ENCODE assay signal across 8 cellular contexts in the genomic region with DNA sequence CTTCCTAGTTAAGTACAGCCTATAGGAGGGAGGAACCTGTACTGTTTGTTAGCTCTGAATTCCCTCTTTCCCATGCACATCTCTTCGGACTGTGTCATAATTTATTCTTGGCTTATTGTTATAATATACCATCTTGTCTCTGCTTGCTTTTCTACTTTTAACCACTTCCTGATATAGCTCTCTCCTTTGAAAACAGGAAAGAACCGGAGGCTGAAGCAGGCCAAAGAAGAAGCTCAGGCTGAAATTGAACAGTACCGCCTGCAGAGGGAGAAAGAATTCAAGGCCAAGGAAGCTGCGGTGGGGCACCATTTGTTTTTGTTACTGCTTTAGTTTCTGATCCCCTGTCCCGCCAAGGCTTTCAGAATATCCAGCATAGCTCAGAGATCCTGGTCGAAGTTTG.
DNase-seq lines count a peak whose midpoint lies in the region; ATAC-seq and TF ChIP-seq lines count a peak whose summit lies in the region.

No MANE protein-coding gene starts in this region.

- H3K27me3 Mint-ChIP-seq in T-helper 2 cell treated with Interferon-gamma antibody and Interleukin-4, amounts not matched to agents 5 μg/mL and 100 μg/mL, for 36 hours (ENCODE audit: low read depth) = no peaks in the 10 kb centered on the region

- peaks cover 29 to 45% of the 10 kb centered on the region in 2 donors for H3K4me1 ChIP-seq in muscle layer of duodenum (ENCODE audit: control insufficient read depth in 1 of 2, insufficient read depth in 2 of 2, low read length in 2 of 2)

- H3K36me3 ChIP-seq in muscle layer of duodenum (ENCODE audit: control insufficient read depth in 1 of 2, insufficient read depth in 2 of 2, low read length in 2 of 2) = peaks cover 25 to 31% of the 10 kb centered on the region in 2 donors

- TF ChIP-seq POLR2A in GM18505 (IDR thresholded peaks at IDR 0.05; ENCODE audit: borderline replicate concordance, extremely low read depth, insufficient read depth, insufficient read length) = no peak

- H3K4me1 Mint-ChIP-seq in T-helper 2 cell treated with Interferon-gamma antibody and Interleukin-4, amounts not matched to agents 5 μg/mL and 100 μg/mL, for 36 hours (ENCODE audit: low read depth) = peaks cover 50% of the 10 kb centered on the region

- no peaks in the 10 kb centered on the region for H3K27me3 ChIP-seq in muscle layer of duodenum (ENCODE audit: low read depth, low read length)

- peak overlapping the region; percentile 93 for H3K27ac Mint-ChIP-seq in T-helper 2 cell treated with Interferon-gamma antibody and Interleukin-4, amounts not matched to agents 5 μg/mL and 100 μg/mL, for 36 hours

- peak overlapping the region in 1 of 2 donors; percentile 8 for H3K4me3 ChIP-seq in muscle layer of duodenum (ENCODE audit: low read depth in 1 of 2, low read length in 2 of 2)

- ATAC-seq in GM21390 (IDR thresholded peaks at IDR 0.05; ENCODE audit: unreplicated experiment) = peak; percentile 35
- no peak for ATAC-seq in GM18505 (IDR thresholded peaks at IDR 0.05; ENCODE audit: unreplicated experiment)

- no peaks in the 10 kb centered on the region for H3K9me3 ChIP-seq in muscle layer of duodenum (ENCODE audit: control insufficient read depth in 1 of 2, low read length in 2 of 2)

- peak overlapping the region; percentile 76 for H3K27ac ChIP-seq in muscle layer of duodenum (ENCODE audit: low read length)

- H3K9me3 Mint-ChIP-seq in T-helper 2 cell treated with Interferon-gamma antibody and Interleukin-4, amounts not matched to agents 5 μg/mL and 100 μg/mL, for 36 hours = no peaks in the 10 kb centered on the region

- peaks cover 70% of the 10 kb centered on the region for H3K36me3 Mint-ChIP-seq in T-helper 2 cell treated with Interferon-gamma antibody and Interleukin-4, amounts not matched to agents 5 μg/mL and 100 μg/mL, for 36 hours (ENCODE audit: low read depth)

- peak overlapping the region; percentile 80 for H3K4me3 Mint-ChIP-seq in T-helper 2 cell treated with Interferon-gamma antibody and Interleukin-4, amounts not matched to agents 5 μg/mL and 100 μg/mL, for 36 hours

- peak; percentile 48 for DNase-seq in T-helper 2 cell treated with Interferon-gamma antibody and Interleukin-4, amounts not matched to agents 5 μg/mL and 100 μg/mL, for 36 hours (ENCODE audit: low spot score)
- peak; percentile 79 for DNase-seq in central memory CD4-positive, alpha-beta T cell
- DNase-seq in putamen (ENCODE audit: low spot score) (no peak), NCI-H1930 (lab: John Stamatoyannopoulos, UW) (no peak), DMS153 treated with DMSO at 0.1 percent for 48 hours (lab: John Stamatoyannopoulos, UW; ENCODE audit: unreplicated experiment) (no peak)

Comparison
In these comparisons a context has a peak if more than half of its experiments do, and no peak if none do; other contexts are left out.
1. DNase-seq: peak in T-helper 2 cell treated with Interferon-gamma antibody and Interleukin-4, amounts not matched to agents 5 μg/mL and 100 μg/mL, for 36 hours (single experiment) and central memory CD4-positive, alpha-beta T cell (single experiment); none in putamen (single experiment), NCI-H1930 (0 of 2) and DMS153 treated with DMSO at 0.1 percent for 48 hours (single experiment).